20 cellular contexts compared by ENCODE assay signal in genomic region chr2:67658820-67659219, GRCh38.
DNase-seq lines count a peak whose midpoint lies in the region; ATAC-seq, FAIRE-seq and TF ChIP-seq lines count a peak whose summit lies in the region.
"Had no signal": no experiment of that assay in that cellular context is flagged by ENCODE, and none has a peak within 500 bp of the region (broad histone marks: within the 10 kb centered on the region; RNA-seq: fewer than 3 reads in every experiment).

No MANE protein-coding gene starts in this region.

- H2BK20ac ChIP-seq in IMR-90 (ENCODE audit: low read depth, low read length) (no peak overlapping the region), H1 (ENCODE audit: low read length) (no peak overlapping the region)

- H3K9me3 ChIP-seq in A549 (peaks cover 12% of the 10 kb centered on the region; the same call in 2 of the 3 replicates), IMR-90 (ENCODE audit: control insufficient read depth, insufficient read depth, low read length) (peaks cover 2% of the 10 kb centered on the region; the same call in 1 of the 2 replicates), H1 (ENCODE audit: insufficient read depth in 2 of 2, low read depth in 1 of 2, low read length in 1 of 2) (peaks cover 2 to 9% of the 10 kb centered on the region in 2 experiments; a peak in 3 of 4 replicates), osteoblast (ENCODE audit: low read depth, low read length) (no peaks in the 10 kb centered on the region), gastrocnemius medialis (no peaks in the 10 kb centered on the region)
- H3K9me3 ChIP-seq: BLaER1 treated with 17β-estradiol and CSF1 and Interleukin-3, amounts not matched to agents 10 nM and 100 nM; Caco-2 had no signal

- no peak overlapping the region for H2BK120ac ChIP-seq in IMR-90 (ENCODE audit: low read depth, low read length)
- H2BK120ac ChIP-seq in H1 (replicated peaks; ENCODE audit: low read depth, low read length), result no peak overlapping the region

- POLR2A ChIA-PET in A549 (lab: Yijun Ruan, JAX), result no interaction called here
- POLR2A ChIA-PET in IMR-90 (lab: Charles Lee; ENCODE audit: unreplicated experiment), result no interaction called here
- POLR2A ChIA-PET in H1 (lab: Charles Lee; ENCODE audit: partially characterized antibody), result no interaction called here

- TF ChIP-seq CTCF in A549 (IDR thresholded peaks at IDR 0.05) (no peak), IMR-90 (conservative IDR thresholded peaks at IDR 0.05; ENCODE audit: low read depth, low read length) (no peak), H1 (IDR thresholded peaks at IDR 0.05; ENCODE audit: control extremely low read depth in 1 of 3, insufficient read depth in 1 of 3, low read depth in 1 of 3, low read length in 3 of 3) (no peak), osteoblast (IDR thresholded peaks at IDR 0.05; ENCODE audit: extremely low read depth, low read depth, low read length) (no peak), gastrocnemius medialis (IDR thresholded peaks at IDR 0.05 in 4 of 5, conservative IDR thresholded peaks at IDR 0.05 in 1 of 5) (no peak)

- no peak overlapping the region for H4K5ac ChIP-seq in IMR-90 (ENCODE audit: low read depth, low read length)
- H4K5ac ChIP-seq in H1 (ENCODE audit: insufficient read length, low read depth, low read length), result no peak overlapping the region

- H2BK12ac ChIP-seq in H1 (ENCODE audit: low read depth, low read length), result no peak overlapping the region

- H3K4me3 ChIP-seq in A549 (no peak overlapping the region), IMR-90 (ENCODE audit: insufficient read depth, low read depth, low read length) (no peak overlapping the region), H1 (ENCODE audit: extremely low read depth in 1 of 4, insufficient read depth in 2 of 4, low read depth in 3 of 4, low read length in 4 of 4) (no peak overlapping the region), osteoblast (ENCODE audit: insufficient read depth, low read length) (no peak overlapping the region), gastrocnemius medialis (no peak overlapping the region)
- H3K4me3 ChIP-seq: BLaER1 treated with 17β-estradiol and CSF1 and Interleukin-3, amounts not matched to agents 10 nM and 100 nM had no signal

- H3K18ac ChIP-seq in IMR-90 (ENCODE audit: low read depth, low read length), result no peak overlapping the region
- H3K18ac ChIP-seq in H1 (ENCODE audit: extremely low read depth, low read length), result no peak overlapping the region

- H3K79me2 ChIP-seq in H1 (ENCODE audit: control insufficient read depth in 1 of 2, insufficient read depth in 2 of 2, low read length in 2 of 2) (no peaks in the 10 kb centered on the region), osteoblast (ENCODE audit: insufficient read depth, low read length) (no peaks in the 10 kb centered on the region)

- H2BK5ac ChIP-seq in IMR-90 (ENCODE audit: low read depth, low read length, poor library complexity, severe bottlenecking), result no peak overlapping the region
- no peak overlapping the region for H2BK5ac ChIP-seq in H1 (ENCODE audit: low read depth, low read length)

- H3K23me2 ChIP-seq in H1 (ENCODE audit: low read depth, low read length), result no peaks in the 10 kb centered on the region

- ATAC-seq in A549 (no peak), IMR-90 (ENCODE audit: low read depth) (no peak), gastrocnemius medialis (no peak)
- ATAC-seq: CD8-positive, alpha-beta T cell had no signal

- H3K56ac ChIP-seq in IMR-90 (ENCODE audit: extremely low read depth, insufficient read depth, low read length), result no peak overlapping the region
- H3K56ac ChIP-seq in H1 (replicated peaks; ENCODE audit: insufficient read length, low read depth, low read length), result no peak overlapping the region

- H4K20me1 ChIP-seq in IMR-90 (ENCODE audit: insufficient read depth, low read length) (no peaks in the 10 kb centered on the region), H1 (replicated peaks in 1 of 2; ENCODE audit: control insufficient read depth in 1 of 2, insufficient read depth in 2 of 2, low read length in 2 of 2) (no peaks in the 10 kb centered on the region), osteoblast (ENCODE audit: insufficient read depth, low read length) (no peaks in the 10 kb centered on the region)
- H4K20me1 ChIP-seq: BLaER1 treated with 17β-estradiol and CSF1 and Interleukin-3, amounts not matched to agents 10 nM and 100 nM had no signal

- H3K27me3 ChIP-seq in IMR-90 (ENCODE audit: control insufficient read depth, insufficient read depth, low read length) (no peaks in the 10 kb centered on the region), H1 (replicated peaks in 1 of 4; ENCODE audit: control insufficient read depth in 3 of 4, extremely low read depth in 1 of 4, insufficient read depth in 3 of 4, low read length in 3 of 4) (no peaks in the 10 kb centered on the region), osteoblast (ENCODE audit: insufficient read depth, low read length) (peaks cover 6% of the 10 kb centered on the region), gastrocnemius medialis (no peaks in the 10 kb centered on the region)
- H3K27me3 ChIP-seq: BLaER1 treated with 17β-estradiol and CSF1 and Interleukin-3, amounts not matched to agents 10 nM and 100 nM had no signal

- H2AK5ac ChIP-seq in IMR-90 (ENCODE audit: low read depth, low read length) (no peak overlapping the region), H1 (ENCODE audit: low read depth, low read length) (no peak overlapping the region)

- CTCF ChIA-PET in A549 (lab: Yijun Ruan, JAX), result interaction anchor here (0.7 kb wide), 1 partner anchor 8 kb away, joined by 3 read pairs; no protein-coding TSS in a partner anchor
- CTCF ChIA-PET in IMR-90 (lab: Yijun Ruan, JAX), result interaction anchor here (0.7 kb wide), 1 partner anchor 613 kb away, joined by 3 read pairs; no protein-coding TSS in a partner anchor
- CTCF ChIA-PET in H1 (lab: Charles Lee; ENCODE audit: partially characterized antibody), result no interaction called here

- H3K4ac ChIP-seq in IMR-90 (ENCODE audit: low read depth, low read length), result no peak overlapping the region
- no peak overlapping the region for H3K4ac ChIP-seq in H1 (replicated peaks; ENCODE audit: insufficient read length, low read depth, low read length)

- FAIRE-seq in A549 (lab: Jason Lieb, UNC) (no peak), H1 (lab: Jason Lieb, UNC) (no peak)
- FAIRE-seq: A204.1, D721Med, G401.6, GM12891, GM19239 had no signal

- H2BK15ac ChIP-seq in IMR-90 (ENCODE audit: low read depth, low read length), result no peak overlapping the region
- no peak overlapping the region for H2BK15ac ChIP-seq in H1 (ENCODE audit: low read length)

- H3K9ac ChIP-seq in IMR-90 (ENCODE audit: low read depth, low read length), result no peak overlapping the region
- no peak overlapping the region for H3K9ac ChIP-seq in H1 (replicated peaks in 1 of 4; ENCODE audit: extremely low read depth in 1 of 4, low read depth in 3 of 4, low read length in 3 of 4)
- H3K9ac ChIP-seq: BLaER1 treated with 17β-estradiol and CSF1 and Interleukin-3, amounts not matched to agents 10 nM and 100 nM had no signal

- H3K79me1 ChIP-seq in IMR-90 (ENCODE audit: low read depth in 1 of 2, low read length in 2 of 2), result no peaks in the 10 kb centered on the region
- H3K79me1 ChIP-seq in H1 (ENCODE audit: low read depth, low read length), result no peaks in the 10 kb centered on the region

- H3K23ac ChIP-seq in IMR-90 (ENCODE audit: low read depth, low read length) (no peak overlapping the region), H1 (ENCODE audit: insufficient read length) (no peak overlapping the region)

- H3K14ac ChIP-seq in IMR-90 (replicated peaks; ENCODE audit: low read depth, low read length), result no peak overlapping the region
- H3K14ac ChIP-seq in H1 (ENCODE audit: insufficient read length), result no peak overlapping the region

- in situ Hi-C loops in IMR-90 (cut with MboI; ENCODE audit: low sequenced_read_pairs), result no loop called here
- in situ Hi-C loops in gastrocnemius medialis (cut with MboI; ENCODE audit: low sequenced_read_pairs in 4 of 4), result no loop called here

- H3K27ac ChIP-seq in A549 (no peak overlapping the region), IMR-90 (ENCODE audit: insufficient read depth, low read length) (no peak overlapping the region), H1 (ENCODE audit: low read depth, low read length) (no peak overlapping the region), osteoblast (ENCODE audit: low read depth, low read length) (no peak overlapping the region), gastrocnemius medialis (no peak overlapping the region)
- H3K27ac ChIP-seq: BLaER1 treated with 17β-estradiol and CSF1 and Interleukin-3, amounts not matched to agents 10 nM and 100 nM; C4-2B had no signal

- no TSS peak for BruUV-seq in IMR-90 (replicated peaks; lab: Mats Ljungman, UMichigan)

- DNase-seq in A549 (ENCODE audit: low read depth in 1 of 2, low spot score in 1 of 2) (no peak), IMR-90 (no peak), H1 (ENCODE audit: low read depth in 1 of 2, low spot score in 2 of 2) (no peak), osteoblast (ENCODE audit: insufficient read length, low spot score, missing footprints) (no peak), gastrocnemius medialis (no peak)
- DNase-seq: 8988T; AML-193; Caco-2; Calu3; CD4-positive, alpha-beta T cell; CD8-positive, alpha-beta T cell; DMS79 treated with DMSO at 0.1 percent for 48 hours; GF-D8 had no signal

- intact Hi-C loops in IMR-90 (cut with micrococcal nuclease), result no loop called here
- intact Hi-C loops in gastrocnemius medialis (cut with DNase I; ENCODE audit: low total_unique reads), result no loop called here

- H2AK9ac ChIP-seq in IMR-90 (replicated peaks; ENCODE audit: low read depth, low read length, poor library complexity), result no peak overlapping the region

- H3K9me1 ChIP-seq in IMR-90 (ENCODE audit: insufficient read depth, low read length), result no peaks in the 10 kb centered on the region

- H3K36me3 ChIP-seq in IMR-90 (ENCODE audit: control insufficient read depth, insufficient read depth, low read length) (no peaks in the 10 kb centered on the region), H1 (ENCODE audit: control insufficient read depth in 2 of 4, insufficient read depth in 4 of 4, low read length in 3 of 4) (no peaks in the 10 kb centered on the region), osteoblast (ENCODE audit: insufficient read depth, low read length) (no peaks in the 10 kb centered on the region), gastrocnemius medialis (no peaks in the 10 kb centered on the region)
- H3K36me3 ChIP-seq: BLaER1 treated with 17β-estradiol and CSF1 and Interleukin-3, amounts not matched to agents 10 nM and 100 nM had no signal

- dilution Hi-C loops in IMR-90 (cut with HindIII; ENCODE audit: low sequenced_read_pairs, unreplicated experiment), result no loop called here

- TF ChIP-seq RAD21 in A549 (conservative IDR thresholded peaks at IDR 0.05 in 1 of 2, IDR thresholded peaks at IDR 0.05 in 1 of 2) (no peak), IMR-90 (IDR thresholded peaks at IDR 0.05; ENCODE audit: low read length) (no peak), H1 (IDR thresholded peaks at IDR 0.05 in 1 of 2, conservative IDR thresholded peaks at IDR 0.05 in 1 of 2; ENCODE audit: low read depth in 2 of 2, low read length in 2 of 2) (no peak)

- TF ChIP-seq EP300 in A549 (IDR thresholded peaks at IDR 0.05), result no peak
- no peak for TF ChIP-seq EP300 in H1 (IDR thresholded peaks at IDR 0.05; ENCODE audit: borderline replicate concordance in 1 of 2, low read depth in 2 of 2, low read length in 2 of 2)

- H3K4me1 ChIP-seq in A549 (no peaks in the 10 kb centered on the region), IMR-90 (ENCODE audit: control insufficient read depth, insufficient read depth, low read length) (no peaks in the 10 kb centered on the region), H1 (replicated peaks in 1 of 4; ENCODE audit: control insufficient read depth in 3 of 4, insufficient read depth in 4 of 4, low read length in 3 of 4) (no peaks in the 10 kb centered on the region), osteoblast (ENCODE audit: insufficient read depth, low read length) (no peaks in the 10 kb centered on the region), gastrocnemius medialis (no peaks in the 10 kb centered on the region)
- H3K4me1 ChIP-seq: BLaER1 treated with 17β-estradiol and CSF1 and Interleukin-3, amounts not matched to agents 10 nM and 100 nM; Caco-2 had no signal

- H4K8ac ChIP-seq in IMR-90 (ENCODE audit: low read depth in 2 of 2, low read length in 2 of 2) (no peak overlapping the region), H1 (ENCODE audit: extremely low read depth, insufficient read depth, low read length) (no peak overlapping the region)

- H3K4me2 ChIP-seq in A549 (no peak overlapping the region), IMR-90 (ENCODE audit: low read depth, low read length) (no peak overlapping the region), H1 (ENCODE audit: insufficient read depth in 1 of 2, low read depth in 2 of 2, low read length in 2 of 2) (no peak overlapping the region), osteoblast (ENCODE audit: insufficient read depth, low read length) (no peak overlapping the region)
- H3K4me2 ChIP-seq: BLaER1 treated with 17β-estradiol and CSF1 and Interleukin-3, amounts not matched to agents 10 nM and 100 nM had no signal

- H4K91ac ChIP-seq in IMR-90 (ENCODE audit: insufficient read depth, low read depth, low read length) (no peak overlapping the region), H1 (replicated peaks; ENCODE audit: insufficient read length, low read length) (no peak overlapping the region)

- H2AFZ ChIP-seq in IMR-90 (replicated peaks; ENCODE audit: low read length, poor library complexity), result no peak overlapping the region
- H2AFZ ChIP-seq in H1 (ENCODE audit: low read length), result no peak overlapping the region
- H2AFZ ChIP-seq in osteoblast (ENCODE audit: low read length), result no peak overlapping the region

- no peak for TF ChIP-seq POLR2A in A549 (IDR thresholded peaks at IDR 0.05; ENCODE audit: low read length)
- no peak for TF ChIP-seq POLR2A in IMR-90 (IDR thresholded peaks at IDR 0.05; ENCODE audit: low read depth, low read length)
- no peak for TF ChIP-seq POLR2A in H1 (IDR thresholded peaks at IDR 0.05; ENCODE audit: control extremely low read depth in 1 of 2, low read depth in 2 of 2, low read length in 2 of 2)
- TF ChIP-seq POLR2A in gastrocnemius medialis (IDR thresholded peaks at IDR 0.05), result no peak

Comparison
In these comparisons a context has a peak if more than half of its experiments do, and no peak if none do; other contexts are left out.
1. Of the 18 proteins assayed by ChIP-seq in both H1 and A549: peak only in H1: none; only in A549: none; in both: MAFK; in neither: 17.